10 cellular contexts compared by ENCODE assay signal in genomic region chr3:46936733-46937250, GRCh38. TPM values are rescaled to one million over a fixed set of nuclear protein-coding genes. Genes with fewer than 3 reads are reported as not detected.
DNase-seq lines count a peak whose midpoint lies in the region; TF ChIP-seq lines count a peak whose summit lies in the region.
"Had no signal": no experiment of that assay in that cellular context is flagged by ENCODE, and none has a peak within 500 bp of the region (broad histone marks: within the 10 kb centered on the region; RNA-seq: fewer than 3 reads in every experiment).

No MANE protein-coding gene starts in this region.

- H3K4me3 ChIP-seq in esophagus muscularis mucosa (no peak overlapping the region), WERI-Rb-1 (ENCODE audit: low read depth, low read length) (no peak overlapping the region)
- H3K4me3 ChIP-seq: suprapubic skin had no signal

- peaks cover 14 to 45% (median 35%) of the 10 kb centered on the region in 4 donors for H3K36me3 ChIP-seq in esophagus muscularis mucosa
- H3K36me3 ChIP-seq in WERI-Rb-1, result peaks cover 50% of the 10 kb centered on the region

- H3K9me3 ChIP-seq in esophagus muscularis mucosa, result no peaks in the 10 kb centered on the region
- H3K9me3 ChIP-seq in WERI-Rb-1 (ENCODE audit: severe bottlenecking), result no peaks in the 10 kb centered on the region
- H3K9me3 ChIP-seq: suprapubic skin had no signal

- H3K27me3 ChIP-seq in esophagus muscularis mucosa (no peaks in the 10 kb centered on the region), WERI-Rb-1 (ENCODE audit: insufficient read depth, low read depth, severe bottlenecking) (no peaks in the 10 kb centered on the region)
- H3K27me3 ChIP-seq: suprapubic skin had no signal

- DNase-seq in AG20443 (ENCODE audit: low spot score) (peak; percentile 38), HT1080 (ENCODE audit: low read depth) (peak; percentile 45), esophagus muscularis mucosa (ENCODE audit: extremely low spot score) (no peak), posterior vena cava (ENCODE audit: low spot score) (peak; percentile 54), WERI-Rb-1 (no peak), NCI-H82 (lab: John Stamatoyannopoulos, UW) (no peak), ecto neural progenitor cell (ENCODE audit: low spot score) (no peak), SW 1271 (lab: John Stamatoyannopoulos, UW) (no peak)
- DNase-seq: NCI-H2029 treated with DMSO at 0.1 percent for 48 hours had no signal

- intact Hi-C loops in esophagus muscularis mucosa (cut with DNase I) (loop anchor here (5.0 kb wide), 1 partner anchor 41 kb away; the partner anchor contains the start of genes CCDC12 and NBEAL2), posterior vena cava (cut with DNase I) (no loop called here)

- no peak for TF ChIP-seq EP300 in esophagus muscularis mucosa (IDR thresholded peaks at IDR 0.05)

- WGBS in esophagus muscularis mucosa, result 76% methylated on average over 5 of the region's 5 CpGs

- H3K4me1 ChIP-seq in esophagus muscularis mucosa, result peaks cover 80 to 87% (median 84%) of the 10 kb centered on the region in 4 donors

- no peak for TF ChIP-seq POLR2A in esophagus muscularis mucosa (IDR thresholded peaks at IDR 0.05; ENCODE audit: low read depth)

- TF ChIP-seq CTCF in esophagus muscularis mucosa (IDR thresholded peaks at IDR 0.05), result no peak
- TF ChIP-seq CTCF in WERI-Rb-1 (IDR thresholded peaks at IDR 0.05; ENCODE audit: low read depth, low read length), result no peak

- H3K27ac ChIP-seq in esophagus muscularis mucosa (replicated peaks in 1 of 4), result peak overlapping the region; percentile 73 to 83 (median 75)
- H3K27ac ChIP-seq in WERI-Rb-1, result no peak overlapping the region

RNA-seq across cellular contexts. Expression of gene CCDC12, which starts 39.8 kb away (rescaled TPM):
- total RNA-seq in HT1080 (2014; rRNA removed; shearing (Covaris generic)), result 38.9 and 40.6 TPM in 2 replicates
- 21.9 and 31.9 TPM in 2 replicates for polyA plus RNA-seq in HT1080 (2015; cell fraction: cytosol; rRNA removed)
- 17.6 and 18.7 TPM in 2 replicates for polyA plus RNA-seq in HT1080 (2015; cell fraction: nucleus; rRNA removed)
- total RNA-seq in esophagus muscularis mucosa, result 10 to 100 TPM; 27.5 to 54.8 (median 36.7) TPM
- total RNA-seq in posterior vena cava, result 10 to 100 TPM; 21.5 to 26.0 TPM

RNA-seq across cellular contexts. Expression of gene NBEAL2, which starts 42.7 kb away (rescaled TPM):
- total RNA-seq in HT1080 (2014; rRNA removed; shearing (Covaris generic)), result 42.1 and 42.7 TPM in 2 replicates
- 21.2 and 23.8 TPM in 2 replicates for polyA plus RNA-seq in HT1080 (2015; cell fraction: cytosol; rRNA removed)
- 262 and 275 TPM in 2 replicates for polyA plus RNA-seq in HT1080 (2015; cell fraction: nucleus; rRNA removed)
- 10 to 100 TPM; 16.6 to 22.1 (median 21.2) TPM for total RNA-seq in esophagus muscularis mucosa
- total RNA-seq in posterior vena cava, result 10 to 100 TPM; 26.0 to 33.1 TPM

RNA-seq across cellular contexts. Expression of gene PTH1R, which starts 59.3 kb away (rescaled TPM):
- 2.6 and 3.1 TPM in 2 replicates for total RNA-seq in HT1080 (2014; rRNA removed; shearing (Covaris generic))
- 1.7 TPM in 2 replicates for polyA plus RNA-seq in HT1080 (2015; cell fraction: cytosol; rRNA removed)
- 2.4 and 3.9 TPM in 2 replicates for polyA plus RNA-seq in HT1080 (2015; cell fraction: nucleus; rRNA removed)
- total RNA-seq in esophagus muscularis mucosa (10 to 100 TPM in 2 of 4 donors, 1 to 10 TPM in 2; 2.1 to 26.8 (median 14.5) TPM), posterior vena cava (10 to 100 TPM in 1 of 2 donors, 1 to 10 TPM in 1; 5.8 to 17.9 TPM)

Comparison
In these comparisons a context has a peak if more than half of its experiments do, and no peak if none do; other contexts are left out.
1. DNase-seq: peak in AG20443 (single experiment), HT1080 (single experiment) and posterior vena cava (single experiment); none in esophagus muscularis mucosa (single experiment), WERI-Rb-1 (single experiment), NCI-H82 (single experiment), ecto neural progenitor cell (single experiment) and SW 1271 (0 of 2).